19 cellular contexts compared by ENCODE assay signal in genomic region chr7:140006600-140006999, GRCh38.
"Had no signal": no experiment of that assay in that cellular context is flagged by ENCODE, and none has a peak within 500 bp of the region (broad histone marks: within the 10 kb centered on the region; RNA-seq: fewer than 3 reads in every experiment).

No MANE protein-coding gene starts in this region.

- H3K27me3 ChIP-seq: SJSA1 had no signal

- H3K27ac Mint-ChIP-seq: IgD-negative memory B cell had no signal

- DNase-seq: KBM-7, MV-4-11, NCI-H1048, NCI-H1105, NCI-H1417, NCI-H1436 treated with DMSO at 0.1 percent for 48 hours, NCI-H1694, NCI-H187 treated with DMSO at 0.1 percent for 48 hours, NCI-H2029 treated with DMSO at 0.1 percent for 48 hours, NCI-H2171 treated with DMSO at 0.1 percent for 48 hours, NCI-H2227 treated with DMSO at 0.1 percent for 48 hours, NCI-H526 treated with DMSO at 0.1 percent for 48 hours, NCI-H748 treated with DMSO at 0.1 percent for 48 hours, Right ventricle myocardium superior, SIG-M5 had no signal

- H3K36me3 ChIP-seq: SJSA1 had no signal

- H3K9me3 ChIP-seq: SJSA1 had no signal

- H3K9me3 Mint-ChIP-seq: IgD-negative memory B cell had no signal

- H3K27me3 Mint-ChIP-seq: IgD-negative memory B cell had no signal

- FAIRE-seq: RCC 7860 had no signal

- H3K4me3 Mint-ChIP-seq: IgD-negative memory B cell had no signal

- H3K4me1 ChIP-seq: SJSA1 had no signal

- H3K27ac ChIP-seq: SJSA1, SK-N-MC had no signal

- H3K4me3 ChIP-seq: SJSA1, SK-N-MC had no signal
